In genomic region chr1:2642560-2643413, GRCh38 we compare ENCODE assay signal across 8 cellular contexts. TPM values are rescaled to one million over a fixed set of nuclear protein-coding genes. Genes with fewer than 3 reads are reported as not detected.
DNase-seq lines count a peak whose midpoint lies in the region; ATAC-seq, FAIRE-seq and TF ChIP-seq lines count a peak whose summit lies in the region.

No MANE protein-coding gene starts in this region.

- H3K4me1 ChIP-seq in HUES6 (ENCODE audit: control insufficient read depth, insufficient read depth, low read length) (peaks cover 10% of the 10 kb centered on the region), NT2/D1 (ENCODE audit: insufficient read depth, insufficient read length) (peaks cover 13% of the 10 kb centered on the region), endothelial cell of umbilical vein (ENCODE audit: control insufficient read depth, extremely low read depth, insufficient read depth, low read length) (peaks cover 8% of the 10 kb centered on the region)

- peak; percentile 75 for DNase-seq in Caki2 (ENCODE audit: low read depth)
- DNase-seq in NT2/D1 (ENCODE audit: low read depth, low spot score): peak; percentile 71
- peak; percentile 94 for DNase-seq in activated CD8-positive, alpha-beta memory T cell treated with anti-CD3 and anti-CD28 coated beads, Interleukin-2, amount 50 U/mL, for 4 hours
- DNase-seq in endothelial cell of umbilical vein (ENCODE audit: low read depth, low spot score): peak; percentile 89
- DNase-seq in middle frontal gyrus (ENCODE audit: extremely low spot score, low spot score): peak; percentile 75
- peak; percentile 92 to 93 for DNase-seq in stimulated activated CD8-positive, alpha-beta memory T cell treated with anti-CD3 and anti-CD28 coated beads, Interleukin-15, amount 100 ng/mL, for 48 hours (ENCODE audit: low read depth in 2 of 2)

- H3K27ac ChIP-seq in HUES6 (ENCODE audit: low read depth, low read length) (0 out of 2 replicates have a peak overlapping the region, but pooled peaks have one; percentile 39), endothelial cell of umbilical vein (ENCODE audit: insufficient read depth, low read depth, low read length) (peak overlapping the region; percentile 79)

- H3K9ac ChIP-seq in HUES6 (ENCODE audit: low read length) (peak overlapping the region; percentile 70), NT2/D1 (ENCODE audit: insufficient read length, low read depth) (peak overlapping the region; percentile 84), endothelial cell of umbilical vein (replicated peaks; ENCODE audit: extremely low read depth, insufficient read depth, low read length) (peak overlapping the region; percentile 86)

- in situ Hi-C loops in Caki2 (cut with HindIII; ENCODE audit: low pct_unique_long_range_greater_than_20kb, low sequenced_read_pairs): no loop called here

- peak; percentile 68 for TF ChIP-seq POLR2A in endothelial cell of umbilical vein (IDR thresholded peaks at IDR 0.05; ENCODE audit: low read depth, low read length)

- H4K20me1 ChIP-seq in endothelial cell of umbilical vein (replicated peaks; ENCODE audit: control insufficient read depth, extremely low read depth, insufficient read depth, low read length): no peaks in the 10 kb centered on the region

- H3K36me3 ChIP-seq in HUES6 (ENCODE audit: control insufficient read depth, insufficient read depth, low read length) (no peaks in the 10 kb centered on the region), NT2/D1 (ENCODE audit: insufficient read depth, insufficient read length, low read length) (no peaks in the 10 kb centered on the region), endothelial cell of umbilical vein (ENCODE audit: control insufficient read depth in 2 of 2, extremely low read depth in 1 of 2, insufficient read depth in 2 of 2, low read length in 2 of 2) (no peaks in the 10 kb centered on the region)

- no TSS peak for BruUV-seq in endothelial cell of umbilical vein (replicated peaks; lab: Mats Ljungman, UMichigan)

- H3K9me3 ChIP-seq in HUES6 (ENCODE audit: control insufficient read depth, insufficient read depth, low read depth, low read length) (peaks cover 15% of the 10 kb centered on the region), NT2/D1 (ENCODE audit: insufficient read depth, low read length) (peaks cover 21% of the 10 kb centered on the region), endothelial cell of umbilical vein (replicated peaks; ENCODE audit: control insufficient read depth, insufficient read depth, low read length) (no peaks in the 10 kb centered on the region)

- CTCF ChIA-PET in endothelial cell of umbilical vein (lab: Charles Lee): no interaction called here

- H3K79me2 ChIP-seq in endothelial cell of umbilical vein (ENCODE audit: control insufficient read depth, insufficient read depth, low read length): no peaks in the 10 kb centered on the region

- dilution Hi-C loops in endothelial cell of umbilical vein (cut with MboI; ENCODE audit: extremely low pct_ligation_motif_present, low sequenced_read_pairs): no loop called here

- H3K9me1 ChIP-seq in endothelial cell of umbilical vein (replicated peaks; ENCODE audit: control insufficient read depth, extremely low read depth, insufficient read depth, low read length): no peaks in the 10 kb centered on the region

- H3K27me3 ChIP-seq in HUES6 (ENCODE audit: control insufficient read depth, insufficient read depth, low read length) (peaks cover 36% of the 10 kb centered on the region), NT2/D1 (ENCODE audit: insufficient read depth, insufficient read length) (peaks cover 43% of the 10 kb centered on the region), endothelial cell of umbilical vein (ENCODE audit: control insufficient read depth in 2 of 2, insufficient read depth in 2 of 2, low read length in 2 of 2) (no peaks in the 10 kb centered on the region)

- H2AFZ ChIP-seq in endothelial cell of umbilical vein (ENCODE audit: low read depth, low read length): peak overlapping the region; percentile 99

- peak; percentile 93 for FAIRE-seq in endothelial cell of umbilical vein (lab: Jason Lieb, UNC)

- intact Hi-C loops in endothelial cell of umbilical vein (cut with micrococcal nuclease): loop anchor here (1.0 to 10.0 kb wide), 7 partner anchors 56 to 772 kb away; partner anchors contain the start of genes PANK4, PRXL2B and TNFRSF14

- H3K4me2 ChIP-seq in endothelial cell of umbilical vein (ENCODE audit: insufficient read depth, low read length): peak overlapping the region; percentile 87

- H3K4me3 ChIP-seq in HUES6 (ENCODE audit: low read depth, low read length) (peak overlapping the region; percentile 91), NT2/D1 (ENCODE audit: insufficient read length, low read depth) (peak overlapping the region; percentile 79), endothelial cell of umbilical vein (replicated peaks in 1 of 3; ENCODE audit: insufficient read depth in 1 of 3, low read depth in 1 of 3, low read length in 3 of 3) (peak overlapping the region; percentile 55 to 87 (median 60))

- peak in 1 of 2 donors; percentile 21 for TF ChIP-seq CTCF in endothelial cell of umbilical vein (IDR thresholded peaks at IDR 0.05; ENCODE audit: extremely low read depth in 1 of 2, insufficient read depth in 1 of 2, low read depth in 1 of 2, low read length in 2 of 2)

- ATAC-seq in GM21390 (IDR thresholded peaks at IDR 0.05; ENCODE audit: unreplicated experiment): peak; percentile 74

- POLR2A ChIA-PET in endothelial cell of umbilical vein (lab: Charles Lee): no interaction called here

TF ChIP-seq in endothelial cell of umbilical vein, 7 proteins besides CTCF, POLR2A, EP300 and RAD21:
- TF ChIP-seq FOS (IDR thresholded peaks at IDR 0.05; ENCODE audit: borderline replicate concordance, insufficient read depth, low read length): peak; percentile 4
- TF ChIP-seq JUN (IDR thresholded peaks at IDR 0.05; ENCODE audit: borderline replicate concordance, insufficient read depth, insufficient read length, low read depth): no peak
- TF ChIP-seq POLR2AphosphoS5 (IDR thresholded peaks at IDR 0.05; ENCODE audit: insufficient read depth, low read depth, low read length): peak; percentile 73
- TF ChIP-seq GATA2 (IDR thresholded peaks at IDR 0.05; ENCODE audit: insufficient read depth, insufficient read length, low read depth, low read length): no peak
- peak; percentile 9 for TF ChIP-seq MAX (IDR thresholded peaks at IDR 0.05; ENCODE audit: insufficient read depth, insufficient read length)
- TF ChIP-seq EZH2 (IDR thresholded peaks at IDR 0.05; ENCODE audit: borderline replicate concordance, low read depth, low read length, severe bottlenecking): no peak
- no peak for TF ChIP-seq MYC (IDR thresholded peaks at IDR 0.05; ENCODE audit: low read depth, low read length)
TF ChIP-seq in endothelial cell of umbilical vein: peak in this region for 3.

RNA-seq across cellular contexts. Expression of gene MMEL1, which starts 10.0 kb away (rescaled TPM):
- total RNA-seq in Caki2 (2014; rRNA removed; shearing (Covaris generic); ENCODE audit: low replicate concordance): 1.5 TPM in 1 of 2 replicates, not detected in the other
- 1.1 and 1.6 TPM in 2 replicates for total RNA-seq in endothelial cell of umbilical vein
- polyA plus RNA-seq in endothelial cell of umbilical vein: 1.2 and 3.4 TPM in 2 replicates
- polyA plus RNA-seq in endothelial cell of umbilical vein (2011; cell fraction: cytosol; rRNA removed): 0.58 and 1.6 TPM in 2 replicates
- 1.7 and 3.1 TPM in 2 replicates for polyA plus RNA-seq in endothelial cell of umbilical vein (2011; cell fraction: nucleus; rRNA removed)
- polyA plus RNA-seq in endothelial cell of umbilical vein (2012): 0.44 and 0.67 TPM in 2 replicates
- 1.9 and 4.4 TPM in 2 replicates for polyA minus RNA-seq in endothelial cell of umbilical vein
- not detected for polyA minus RNA-seq in endothelial cell of umbilical vein (2011; cell fraction: cytosol; rRNA and poly(A)+ RNA removed)
- polyA minus RNA-seq in endothelial cell of umbilical vein (2011; cell fraction: nucleus; rRNA and poly(A)+ RNA removed): not detected in 2 replicates

RNA-seq across cellular contexts. Expression of gene PRXL2B, which starts 56.2 kb away (rescaled TPM):
- 17.0 and 31.0 TPM in 2 replicates for total RNA-seq in Caki2 (2014; rRNA removed; shearing (Covaris generic); ENCODE audit: low replicate concordance)
- total RNA-seq in endothelial cell of umbilical vein: 55.8 and 56.8 TPM in 2 replicates
- polyA plus RNA-seq in endothelial cell of umbilical vein: 29.6 and 39.3 TPM in 2 replicates
- polyA plus RNA-seq in endothelial cell of umbilical vein (2011; cell fraction: cytosol; rRNA removed): 28.5 and 33.2 TPM in 2 replicates
- 32.5 and 39.1 TPM in 2 replicates for polyA plus RNA-seq in endothelial cell of umbilical vein (2011; cell fraction: nucleus; rRNA removed)
- 40.0 and 43.3 TPM in 2 replicates for polyA plus RNA-seq in endothelial cell of umbilical vein (2012)
- 15.0 and 18.6 TPM in 2 replicates for polyA minus RNA-seq in endothelial cell of umbilical vein
- polyA minus RNA-seq in endothelial cell of umbilical vein (2011; cell fraction: cytosol; rRNA and poly(A)+ RNA removed): 5.0 TPM
- 6.7 and 8.4 TPM in 2 replicates for polyA minus RNA-seq in endothelial cell of umbilical vein (2011; cell fraction: nucleus; rRNA and poly(A)+ RNA removed)

Comparison
In these comparisons a context has a peak if more than half of its experiments do, and no peak if none do; other contexts are left out.
1. Peak in every context shown above with its lines: DNase-seq, ATAC-seq, H3K4me3 ChIP-seq and H3K27ac ChIP-seq.